ENCODE assay signal across 8 cellular contexts in the genomic region with DNA sequence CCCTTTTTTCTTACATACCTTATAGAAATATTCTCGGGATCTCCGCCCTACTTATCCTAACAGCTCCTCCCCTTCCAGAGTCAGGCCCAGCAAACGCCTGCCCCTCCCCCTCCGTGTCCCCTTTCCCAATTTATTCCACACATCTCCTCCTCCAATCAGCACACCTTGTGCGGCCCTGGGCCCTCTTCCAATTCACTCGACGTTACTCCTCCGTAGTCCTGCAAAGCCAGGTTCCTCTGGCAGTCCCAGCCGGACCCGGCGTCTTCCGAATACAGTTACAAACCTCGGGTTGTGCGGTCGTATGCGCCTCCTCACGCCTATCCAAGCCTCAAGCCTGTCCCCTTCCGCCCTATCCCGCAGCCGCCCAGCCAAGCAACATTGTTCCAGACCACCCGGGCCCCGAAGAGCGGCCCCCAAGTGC. TPM values are rescaled to one million over a fixed set of nuclear protein-coding genes. Genes with fewer than 3 reads are reported as not detected.
A peak's percentile ranks its signal among the peaks of the same experiment; 100 is the strongest.
DNase-seq lines count a peak whose midpoint lies in the region; ATAC-seq and TF ChIP-seq lines count a peak whose summit lies in the region.

No MANE protein-coding gene starts in this region.

- H3K9ac ChIP-seq in mesenchymal stem cell (ENCODE audit: low read length): peak overlapping the region; percentile 94

- H3K36me3 ChIP-seq in ectodermal cell (ENCODE audit: control insufficient read depth, insufficient read depth, low read length) (no peaks in the 10 kb centered on the region), mesenchymal stem cell (ENCODE audit: control insufficient read depth in 1 of 2, insufficient read depth in 2 of 2, low read depth in 1 of 2, low read length in 2 of 2) (peaks cover 0 to 5% of the 10 kb centered on the region in 2 experiments), upper lobe of left lung (no peaks in the 10 kb centered on the region)

- H3K4me3 ChIP-seq in ectodermal cell (ENCODE audit: insufficient read depth, low read depth, low read length) (peak overlapping the region; percentile 90), mesenchymal stem cell (ENCODE audit: insufficient read depth in 1 of 2, low read depth in 1 of 2, low read length in 2 of 2) (peak overlapping the region; percentile 98 to 99), upper lobe of left lung (peak overlapping the region; percentile 67 to 84 (median 78))

- no peak overlapping the region for H2BK120ac ChIP-seq in mesenchymal stem cell (ENCODE audit: low read depth, low read length)

- H4K91ac ChIP-seq in mesenchymal stem cell (ENCODE audit: low read length): peak overlapping the region; percentile 96

- peak overlapping the region; percentile 95 to 98 for H3K18ac ChIP-seq in mesenchymal stem cell (ENCODE audit: low read depth in 1 of 2, low read length in 2 of 2)

- DNase-seq in DMS153 (lab: John Stamatoyannopoulos, UW) (peak; percentile 20), HK-2 (ENCODE audit: unreplicated experiment) (peak; percentile 69), RKO (ENCODE audit: low spot score) (peak; percentile 67), mesenchymal stem cell (peak; percentile 74), upper lobe of left lung (peak in 1 of 2 donors; percentile 67), middle frontal gyrus (ENCODE audit: extremely low spot score, low spot score) (no peak)
- no peak for DNase-seq in activated CD4-positive, CD25-positive, alpha-beta regulatory T cell (lab: John Stamatoyannopoulos, UW)

- peak; percentile 41 to 52 for ATAC-seq in upper lobe of left lung (ENCODE audit: low FRiP score in 2 of 2)

- no peaks in the 10 kb centered on the region for H3K9me3 ChIP-seq in ectodermal cell (ENCODE audit: control insufficient read depth, low read length)
- H3K9me3 ChIP-seq in mesenchymal stem cell (ENCODE audit: control insufficient read depth, low read length): no peaks in the 10 kb centered on the region
- H3K9me3 ChIP-seq in upper lobe of left lung: no peaks in the 10 kb centered on the region

- peak overlapping the region; percentile 87 for H4K8ac ChIP-seq in mesenchymal stem cell (ENCODE audit: low read length)

- no peak overlapping the region for H2BK15ac ChIP-seq in mesenchymal stem cell (ENCODE audit: low read depth, poor library complexity, severe bottlenecking)

- WGBS in ectodermal cell, 2 experiments: 0% methylated on average over 23 of the region's 23 CpGs
- 0% methylated on average over 23 of the region's 23 CpGs for WGBS in mesenchymal stem cell
- WGBS in upper lobe of left lung, 2 donors: 1 to 2% methylated on average over 17 to 23 of the region's 23 CpGs

- peak overlapping the region; percentile 93 for H2AFZ ChIP-seq in mesenchymal stem cell (ENCODE audit: low read depth, low read length)

- H3K27me3 ChIP-seq in ectodermal cell (ENCODE audit: control insufficient read depth, insufficient read depth, low read length, poor library complexity, severe bottlenecking) (no peaks in the 10 kb centered on the region), mesenchymal stem cell (ENCODE audit: control insufficient read depth in 1 of 2, insufficient read depth in 1 of 2, low read length in 2 of 2) (no peaks in the 10 kb centered on the region), upper lobe of left lung (no peaks in the 10 kb centered on the region)

- no peak overlapping the region for H2AK5ac ChIP-seq in mesenchymal stem cell (ENCODE audit: low read length, severe bottlenecking)

- H3K23ac ChIP-seq in mesenchymal stem cell (ENCODE audit: low read length in 2 of 2): peak overlapping the region in 1 of 2 experiments; percentile 23

- TF ChIP-seq CTCF in upper lobe of left lung (IDR thresholded peaks at IDR 0.05): no peak

- H3K4me1 ChIP-seq in ectodermal cell (ENCODE audit: control insufficient read depth, insufficient read depth, low read length) (peaks cover 5% of the 10 kb centered on the region), mesenchymal stem cell (ENCODE audit: control insufficient read depth, insufficient read depth, low read depth, low read length) (peaks cover 6% of the 10 kb centered on the region), upper lobe of left lung (peaks cover 7 to 20% (median 10%) of the 10 kb centered on the region in 4 donors)

- H3K4ac ChIP-seq in mesenchymal stem cell (ENCODE audit: low read depth in 1 of 2, low read length in 2 of 2): peak overlapping the region in 1 of 2 experiments; percentile 85

- TF ChIP-seq POLR2A in upper lobe of left lung (IDR thresholded peaks at IDR 0.05): no peak

- H3K79me1 ChIP-seq in mesenchymal stem cell (replicated peaks; ENCODE audit: low read length, poor library complexity, severe bottlenecking): no peaks in the 10 kb centered on the region

- peak overlapping the region in 1 of 2 experiments; percentile 92 for H3K14ac ChIP-seq in mesenchymal stem cell (ENCODE audit: low read length in 2 of 2)

- H3K27ac ChIP-seq in ectodermal cell (ENCODE audit: insufficient read depth, low read depth, low read length, poor library complexity, severe bottlenecking) (peak overlapping the region; percentile 96), mesenchymal stem cell (ENCODE audit: low read length, poor library complexity, severe bottlenecking) (peak overlapping the region; percentile 85), upper lobe of left lung (peak overlapping the region; percentile 61 to 96 (median 81))

- peak overlapping the region; percentile 84 for H3K4me2 ChIP-seq in mesenchymal stem cell (ENCODE audit: low read length, poor library complexity, severe bottlenecking)

- H2BK12ac ChIP-seq in mesenchymal stem cell (ENCODE audit: low read length in 2 of 2): no peak overlapping the region

- H2BK5ac ChIP-seq in mesenchymal stem cell (ENCODE audit: low read depth, low read length, poor library complexity, severe bottlenecking): peak overlapping the region; percentile 68

- no peak for TF ChIP-seq EP300 in upper lobe of left lung (IDR thresholded peaks at IDR 0.05)

RNA-seq across cellular contexts. Expression of gene CBX1, which starts 0.7 kb away (rescaled TPM):
- 275 TPM for polyA plus RNA-seq in ectodermal cell (2013, experiment 1 of 4)
- 281 TPM for polyA plus RNA-seq in ectodermal cell (2013, experiment 2 of 4)
- 228 TPM for polyA plus RNA-seq in ectodermal cell (2013, experiment 3 of 4)
- 252 TPM for polyA plus RNA-seq in ectodermal cell (2013, experiment 4 of 4)
- 52.3 TPM for polyA plus RNA-seq in mesenchymal stem cell (2013, experiment 1 of 2)
- 51.7 TPM for polyA plus RNA-seq in mesenchymal stem cell (2013, experiment 2 of 2)
- total RNA-seq in upper lobe of left lung: 10 to 100 TPM; 12.6 to 38.8 (median 28.0) TPM

RNA-seq across cellular contexts. Expression of gene SNX11, which starts 7.0 kb away (rescaled TPM):
- polyA plus RNA-seq in ectodermal cell (2013, experiment 1 of 4): 26.1 TPM
- 26.5 TPM for polyA plus RNA-seq in ectodermal cell (2013, experiment 2 of 4)
- polyA plus RNA-seq in ectodermal cell (2013, experiment 3 of 4): 19.6 TPM
- 23.3 TPM for polyA plus RNA-seq in ectodermal cell (2013, experiment 4 of 4)
- 10.8 TPM for polyA plus RNA-seq in mesenchymal stem cell (2013, experiment 1 of 2)
- 11.7 TPM for polyA plus RNA-seq in mesenchymal stem cell (2013, experiment 2 of 2)
- total RNA-seq in upper lobe of left lung: 10 to 100 TPM; 19.5 to 27.2 (median 23.7) TPM

RNA-seq across cellular contexts. Expression of gene NFE2L1, which starts 52.4 kb away (rescaled TPM):
- 140 TPM for polyA plus RNA-seq in ectodermal cell (2013, experiment 1 of 4)
- polyA plus RNA-seq in ectodermal cell (2013, experiment 2 of 4): 152 TPM
- 101 TPM for polyA plus RNA-seq in ectodermal cell (2013, experiment 3 of 4)
- polyA plus RNA-seq in ectodermal cell (2013, experiment 4 of 4): 109 TPM
- 172 TPM for polyA plus RNA-seq in mesenchymal stem cell (2013, experiment 1 of 2)
- 169 TPM for polyA plus RNA-seq in mesenchymal stem cell (2013, experiment 2 of 2)
- total RNA-seq in upper lobe of left lung: 100 to 1,000 TPM; 105 to 203 (median 148) TPM

Comparison
In these comparisons a context has a peak if more than half of its experiments do, and no peak if none do; other contexts are left out.
1. DNase-seq: peak in DMS153 (single experiment), HK-2 (single experiment), RKO (single experiment) and mesenchymal stem cell (single experiment); none in activated CD4-positive, CD25-positive, alpha-beta regulatory T cell (0 of 4) and middle frontal gyrus (single experiment).
2. Peak in every context shown above with its lines, with median percentiles within 50 percentile points of each other: H3K27ac ChIP-seq and H3K4me3 ChIP-seq.